In genomic region chr17:42677921-42678781, GRCh38 we compare ENCODE assay signal across 1 cellular context.
TF ChIP-seq lines count a peak whose summit lies in the region.

No MANE protein-coding gene starts in this region.

TF ChIP-seq in GM12878, 131 proteins besides CTCF, POLR2A, EP300 and RAD21 (continued from another document):
- TF ChIP-seq TCF3 (IDR thresholded peaks at IDR 0.05; ENCODE audit: borderline replicate concordance, insufficient read depth, low read depth, low read length), result no peak
TF ChIP-seq in GM12878: peak in this region for 19.
